In genomic region chr13:106570354-106570822, GRCh38 we compare ENCODE assay signal across 8 cellular contexts. TPM values are rescaled to one million over a fixed set of nuclear protein-coding genes. Genes with fewer than 3 reads are reported as not detected.
DNase-seq lines count a peak whose midpoint lies in the region; ATAC-seq and TF ChIP-seq lines count a peak whose summit lies in the region.

No MANE protein-coding gene starts in this region.

- peaks cover 27% of the 10 kb centered on the region for H3K4me1 Mint-ChIP-seq in WTC11

- peaks cover 3% of the 10 kb centered on the region; the same call in 1 of the 2 replicates for H3K9me3 Mint-ChIP-seq in WTC11

- H3K36me3 Mint-ChIP-seq in WTC11: peaks cover 6% of the 10 kb centered on the region

- ATAC-seq in HG03521 (IDR thresholded peaks at IDR 0.05; ENCODE audit: unreplicated experiment) (peak; percentile 55), WTC11 (peak; percentile 89), HG02642 (IDR thresholded peaks at IDR 0.05; ENCODE audit: poor library complexity, unreplicated experiment) (no peak)

- no peaks in the 10 kb centered on the region for H3K27me3 Mint-ChIP-seq in WTC11 (ENCODE audit: low read depth)

- POLR2A ChIA-PET in WTC11 (lab: Charles Lee): interaction anchor here (1.2 kb wide), 1 partner anchor 226 kb away, joined by 3 read pairs; no protein-coding TSS in a partner anchor

- peak overlapping the region; percentile 45; the same call in 1 of the 2 replicates for H3K4me3 Mint-ChIP-seq in WTC11

- H3K27ac Mint-ChIP-seq in WTC11: peak overlapping the region; percentile 96

- DNase-seq in COR-L47 (lab: John Stamatoyannopoulos, UW): peak; percentile 57
- peak; percentile 85 for DNase-seq in WTC11 (ENCODE audit: low spot score)
- peak; percentile 69 for DNase-seq in central memory CD4-positive, alpha-beta T cell
- DNase-seq in lung microvascular endothelial cell (ENCODE audit: low read depth in 2 of 2): peak; percentile 82 to 94
- peak; percentile 25 to 31 for DNase-seq in stimulated activated CD8-positive, alpha-beta memory T cell treated with anti-CD3 and anti-CD28 coated beads, Interleukin-7, amount 100 ng/mL, for 1 hour (ENCODE audit: low read depth in 2 of 2)
- no peak for DNase-seq in NOMO-1 (lab: John Stamatoyannopoulos, UW; ENCODE audit: unreplicated experiment in 2 of 2)

- CTCF ChIA-PET in WTC11 (lab: Charles Lee): interaction anchor here (0.6 to 1.6 kb wide), 4 partner anchors 34 to 553 kb away, joined by 3 to 8 read pairs (median 4); no protein-coding TSS in a partner anchor

- TF ChIP-seq CTCF in WTC11 (IDR thresholded peaks at IDR 0.05): no peak

TF ChIP-seq in WTC11, 78 proteins besides CTCF, POLR2A, EP300 and RAD21:
- TF ChIP-seq TEAD1 (CRISPR knock-in tag; IDR thresholded peaks at IDR 0.05) (0 out of 2 replicates have a peak, but pooled peaks have one; percentile 31), SP1 (CRISPR knock-in tag; conservative IDR thresholded peaks at IDR 0.05) (no peak)

RNA-seq across cellular contexts. Expression of gene ARGLU1, which starts 2.5 kb away (rescaled TPM):
- total RNA-seq in WTC11 (2021) (115 to 130 TPM (median 125 TPM) in 3 replicates), lung microvascular endothelial cell (23.3 and 24.4 TPM in 2 replicates)

RNA-seq across cellular contexts. Expression of gene EFNB2, which starts 34.9 kb away (rescaled TPM):
- total RNA-seq in WTC11 (2021) (14.9 to 15.9 TPM (median 15.0 TPM) in 3 replicates), lung microvascular endothelial cell (21.6 and 64.9 TPM in 2 replicates)

Comparison
In these comparisons a context has a peak if more than half of its experiments do, and no peak if none do; other contexts are left out.
1. DNase-seq: peak in COR-L47 (single experiment), WTC11 (single experiment), central memory CD4-positive, alpha-beta T cell (single experiment), lung microvascular endothelial cell (2 of 2) and stimulated activated CD8-positive, alpha-beta memory T cell treated with anti-CD3 and anti-CD28 coated beads, Interleukin-7, amount 100 ng/mL, for 1 hour (2 of 2); none in NOMO-1 (0 of 2).